10 cellular contexts compared by ENCODE assay signal in the genomic region with DNA sequence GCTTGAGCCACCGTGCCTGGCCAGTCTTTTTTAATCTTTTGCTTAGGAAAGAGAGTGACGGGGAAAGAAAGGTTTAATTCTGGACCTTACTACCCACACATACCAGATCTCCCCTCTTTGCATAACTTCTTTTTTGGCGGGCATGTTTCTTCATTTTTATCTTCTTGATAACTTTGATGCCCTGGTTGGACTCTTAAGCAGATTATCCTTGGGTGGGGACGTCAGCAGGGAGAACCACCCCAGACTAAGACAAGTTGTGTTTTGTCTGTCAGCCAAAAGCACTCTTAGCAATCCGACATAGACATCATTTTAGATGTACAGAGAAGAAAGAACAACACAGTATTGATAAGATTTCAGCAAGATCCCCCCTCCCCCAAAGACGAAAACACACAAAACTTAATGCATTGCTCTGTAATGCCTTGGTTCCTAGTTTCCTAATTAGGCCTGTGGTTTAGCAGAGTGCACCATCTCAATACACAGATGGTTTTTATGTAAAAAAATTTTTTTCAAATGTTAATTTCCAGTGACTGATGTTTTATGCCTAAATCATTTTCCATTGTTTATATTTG.
DNase-seq lines count a peak whose midpoint lies in the region; ATAC-seq and TF ChIP-seq lines count a peak whose summit lies in the region.
"Had no signal": no experiment of that assay in that cellular context is flagged by ENCODE, and none has a peak within 500 bp of the region (broad histone marks: within the 10 kb centered on the region; RNA-seq: fewer than 3 reads in every experiment).

No MANE protein-coding gene starts in this region.

- H3K4me3 ChIP-seq in GM12865 (ENCODE audit: low read depth, low read length): peak overlapping the region; percentile 66
- H3K4me3 ChIP-seq in OCI-LY3 (ENCODE audit: low read length): peak overlapping the region; percentile 10; the same call in 1 of the 2 replicates

- peaks cover 43% of the 10 kb centered on the region for H3K79me2 ChIP-seq in OCI-LY3 (ENCODE audit: low read length)

- no peak overlapping the region for H3K9ac ChIP-seq in OCI-LY3 (ENCODE audit: low read length)

- no peak for TF ChIP-seq CTCF in GM12865 (IDR thresholded peaks at IDR 0.05; ENCODE audit: insufficient read depth, low read depth, low read length, missing control alignments)
- TF ChIP-seq CTCF in OCI-LY3 (IDR thresholded peaks at IDR 0.05; ENCODE audit: low read depth, low read length): no peak
- no peak for TF ChIP-seq CTCF in omental fat pad (IDR thresholded peaks at IDR 0.05)

- peaks cover 1 to 6% of the 10 kb centered on the region in 2 donors for H3K36me3 Mint-ChIP-seq in naive B cell

- peaks cover 23% of the 10 kb centered on the region for H3K4me1 ChIP-seq in OCI-LY3 (ENCODE audit: low read length)

- peaks cover 16% of the 10 kb centered on the region for H3K36me3 ChIP-seq in OCI-LY3 (replicated peaks; ENCODE audit: low read depth, low read length)

- no peaks in the 10 kb centered on the region for H3K27me3 ChIP-seq in OCI-LY3 (ENCODE audit: low read depth, low read length)

- H3K4me3 Mint-ChIP-seq in naive B cell: peak overlapping the region; percentile 36 to 89 (median 79)

- DNase-seq in GM12865 (ENCODE audit: low read depth) (peak; percentile 66), naive B cell (peak; percentile 18), NCI-H748 treated with DMSO at 0.1 percent for 48 hours (lab: John Stamatoyannopoulos, UW) (no peak), omental fat pad (ENCODE audit: low spot score) (no peak), Kasumi-1 (lab: John Stamatoyannopoulos, UW) (no peak)
- DNase-seq: activated gamma-delta T cell treated with Interleukin-2 at 50 U/mL for 16 hours, DMS153 had no signal

- H3K9me3 ChIP-seq in OCI-LY3 (ENCODE audit: insufficient read depth, low read length): no peaks in the 10 kb centered on the region; the same call in 1 of the 2 replicates

- H2AFZ ChIP-seq in OCI-LY3 (ENCODE audit: low read depth, low read length): no peak overlapping the region

- H3K9me3 Mint-ChIP-seq in naive B cell: no peaks in the 10 kb centered on the region

- peaks cover 49% of the 10 kb centered on the region for H4K20me1 ChIP-seq in OCI-LY3 (ENCODE audit: insufficient read depth, low read length)

- no peak overlapping the region for H3K27ac ChIP-seq in OCI-LY3 (ENCODE audit: low read length)

- no peaks in the 10 kb centered on the region for H3K27me3 Mint-ChIP-seq in naive B cell

- peak overlapping the region; percentile 39 for H3K4me2 ChIP-seq in OCI-LY3 (ENCODE audit: low read length)

- peaks cover 48 to 72% (median 49%) of the 10 kb centered on the region in 3 donors for H3K4me1 Mint-ChIP-seq in naive B cell

- ATAC-seq in GM21447 (IDR thresholded peaks at IDR 0.05; ENCODE audit: unreplicated experiment) (peak; percentile 25), naive B cell (ENCODE audit: low read depth in 2 of 2) (peak; percentile 43 to 46), omental fat pad (ENCODE audit: low FRiP score) (no peak), HG03342 (IDR thresholded peaks at IDR 0.05; ENCODE audit: unreplicated experiment) (no peak)

- H3K27ac Mint-ChIP-seq in naive B cell: peak overlapping the region in 4 of 6 donors; percentile 0 to 93 (median 76)

Comparison
In these comparisons a context has a peak if more than half of its experiments do, and no peak if none do; other contexts are left out.
1. DNase-seq: peak in GM12865 (single experiment) and naive B cell (single experiment); none in NCI-H748 treated with DMSO at 0.1 percent for 48 hours (single experiment), omental fat pad (single experiment) and Kasumi-1 (0 of 2).
2. ATAC-seq: peak in GM21447 (single experiment) and naive B cell (2 of 2); none in omental fat pad (single experiment) and HG03342 (single experiment).